ENCODE assay signal across 27 cellular contexts in genomic region chr2:28488083-28488482, GRCh38.
"Had no signal": no experiment of that assay in that cellular context is flagged by ENCODE, and none has a peak within 500 bp of the region (broad histone marks: within the 10 kb centered on the region; RNA-seq: fewer than 3 reads in every experiment).

No MANE protein-coding gene starts in this region.

- H3K9ac ChIP-seq: neural progenitor cell, parathyroid adenoma had no signal

- H3K4me1 Mint-ChIP-seq: natural killer cell, nephron had no signal

- ATAC-seq: natural killer cell; psoas muscle; right lobe of liver; stimulated activated effector memory CD8-positive, alpha-beta T cell treated with anti-CD3 and anti-CD28 coated beads, Interleukin-12 subunit alpha, Interleukin-12 subunit beta, amount 100 ng/mL, for 72 hours; stimulated activated naive B cell treated with anti-CD40 and anti-IgM and Interleukin-4, amounts not matched to agents 10 μg/mL and 1 μg/mL and 100 μg/mL, for 72 hours had no signal

- H3K9me3 Mint-ChIP-seq: natural killer cell; nephron; neural progenitor cell; stimulated activated effector memory CD8-positive, alpha-beta T cell treated with anti-CD3 and anti-CD28 coated beads, Interleukin-12 subunit alpha, Interleukin-12 subunit beta, amount 100 ng/mL, for 72 hours; stimulated activated naive B cell treated with anti-CD40 and anti-IgM and Interleukin-4, amounts not matched to agents 10 μg/mL and 1 μg/mL and 100 μg/mL, for 72 hours had no signal

- H3K79me2 ChIP-seq: parathyroid adenoma had no signal

- H3K4me3 Mint-ChIP-seq: natural killer cell; nephron; neural progenitor cell; stimulated activated effector memory CD8-positive, alpha-beta T cell treated with anti-CD3 and anti-CD28 coated beads, Interleukin-12 subunit alpha, Interleukin-12 subunit beta, amount 100 ng/mL, for 72 hours; stimulated activated naive B cell treated with anti-CD40 and anti-IgM and Interleukin-4, amounts not matched to agents 10 μg/mL and 1 μg/mL and 100 μg/mL, for 72 hours had no signal

- DNase-seq: natural killer cell; occipital lobe; ovary; psoas muscle; right cardiac atrium; sigmoid colon; small intestine; stimulated activated CD4-positive, alpha-beta T cell treated with anti-CD3 and anti-CD28 coated beads, Interleukin-15, amount 100 ng/mL, for 24 hours; stimulated activated CD4-positive, alpha-beta T cell treated with anti-CD3 and anti-CD28 coated beads, Interleukin-2, amount 100 ng/mL, for 24 hours; stimulated activated CD4-positive, alpha-beta T cell treated with anti-CD3 and anti-CD28 coated beads, Interleukin-2, amount 100 ng/mL, for 48 hours; stimulated activated CD4-positive, alpha-beta T cell treated with anti-CD3 and anti-CD28 coated beads, Interleukin-4, amount 100 ng/mL, for 24 hours; stimulated activated naive B cell treated with anti-CD40 and anti-IgM and Interleukin-4, amounts not matched to agents 10 μg/mL and 1 μg/mL and 100 μg/mL, for 72 hours; stimulated activated naive CD4-positive, alpha-beta T cell treated with Interleukin-2 at 50 U/mL for 16 hours; stomach; thyroid gland; trophoblast cell; upper lobe of left lung had no signal

- H3K27me3 ChIP-seq: neural progenitor cell, ovary, right lobe of liver, sigmoid colon, stomach, thyroid gland, tibial nerve, upper lobe of left lung, vagina had no signal

- H3K27ac ChIP-seq: neural progenitor cell, ovary, parathyroid adenoma, psoas muscle, right lobe of liver, sigmoid colon, stomach, thoracic aorta, thyroid gland, tibial nerve, upper lobe of left lung, vagina had no signal

- FAIRE-seq: small intestine, urothelium cell line had no signal

- H3K4me1 ChIP-seq: parathyroid adenoma, psoas muscle, right lobe of liver, sigmoid colon, stomach, tibial nerve, upper lobe of left lung, vagina had no signal

- H3K27ac Mint-ChIP-seq: natural killer cell; nephron; neural progenitor cell; progenitor cell of endocrine pancreas; stimulated activated effector memory CD8-positive, alpha-beta T cell treated with anti-CD3 and anti-CD28 coated beads, Interleukin-12 subunit alpha, Interleukin-12 subunit beta, amount 100 ng/mL, for 72 hours; stimulated activated naive B cell treated with anti-CD40 and anti-IgM and Interleukin-4, amounts not matched to agents 10 μg/mL and 1 μg/mL and 100 μg/mL, for 72 hours had no signal

- H3K4me2 ChIP-seq: neural progenitor cell had no signal

- H3K36me3 ChIP-seq: neural progenitor cell, ovary, right lobe of liver, sigmoid colon, stomach, thoracic aorta, thyroid gland, tibial nerve, upper lobe of left lung, vagina had no signal

- H3K9me3 ChIP-seq: ovary, psoas muscle, right lobe of liver, sigmoid colon, stomach, thoracic aorta, thyroid gland, tibial nerve, upper lobe of left lung, vagina had no signal

- H2AFZ ChIP-seq: neural progenitor cell, parathyroid adenoma had no signal

- H3K27me3 Mint-ChIP-seq: stimulated activated naive B cell treated with anti-CD40 and anti-IgM and Interleukin-4, amounts not matched to agents 10 μg/mL and 1 μg/mL and 100 μg/mL, for 72 hours had no signal

- H3K36me3 Mint-ChIP-seq: natural killer cell; neural progenitor cell; stimulated activated effector memory CD8-positive, alpha-beta T cell treated with anti-CD3 and anti-CD28 coated beads, Interleukin-12 subunit alpha, Interleukin-12 subunit beta, amount 100 ng/mL, for 72 hours; stimulated activated naive B cell treated with anti-CD40 and anti-IgM and Interleukin-4, amounts not matched to agents 10 μg/mL and 1 μg/mL and 100 μg/mL, for 72 hours had no signal

- H3K4me3 ChIP-seq: neural progenitor cell, ovary, psoas muscle, right lobe of liver, sigmoid colon, stomach, thoracic aorta, thyroid gland, tibial nerve, upper lobe of left lung, vagina had no signal
